8 cellular contexts compared by ENCODE assay signal in genomic region chr17:38454528-38454927, GRCh38. TPM values are rescaled to one million over a fixed set of nuclear protein-coding genes. Genes with fewer than 3 reads are reported as not detected.
DNase-seq lines count a peak whose midpoint lies in the region; ATAC-seq and TF ChIP-seq lines count a peak whose summit lies in the region.

No MANE protein-coding gene starts in this region.

- H3K4me3 Mint-ChIP-seq in Calu3 (ENCODE audit: low read depth, unreplicated experiment) = peak overlapping the region; percentile 85
- H3K4me3 Mint-ChIP-seq in nephron = peak overlapping the region; percentile 80 to 88 (median 84)
- no peak overlapping the region for H3K4me3 Mint-ChIP-seq in activated CD8-positive, alpha-beta T cell treated with anti-CD3 and anti-CD28 coated beads, Interleukin-2, amount 10 ng/mL, durations not matched to agents 7 days and 5 days
- H3K4me3 Mint-ChIP-seq in stimulated activated naive B cell treated with anti-CD40 and anti-IgM and Interleukin-4, amounts not matched to agents 10 μg/mL and 1 μg/mL and 100 μg/mL, for 72 hours = no peak overlapping the region

- peak; percentile 97 for DNase-seq in Calu3
- peak; percentile 67 to 68 for DNase-seq in SJCRH30
- peak; percentile 81 for DNase-seq in fibroblast of peridontal ligament (ENCODE audit: extremely low read depth)
- no peak for DNase-seq in activated CD8-positive, alpha-beta T cell treated with anti-CD3 and anti-CD28 coated beads, Interleukin-2, amount 10 ng/mL, durations not matched to agents 7 days and 5 days
- DNase-seq in stimulated activated naive B cell treated with anti-CD40 and anti-IgM and Interleukin-4, amounts not matched to agents 10 μg/mL and 1 μg/mL and 100 μg/mL, for 72 hours = no peak
- DNase-seq in stimulated activated CD4-positive, alpha-beta T cell treated with anti-CD3 and anti-CD28 coated beads, Interleukin-15, amount 100 ng/mL, for 24 hours = no peak
- no peak for DNase-seq in RKO (ENCODE audit: low spot score)

- peak overlapping the region; percentile 60 for H3K4me3 ChIP-seq in SJCRH30

- peak overlapping the region; percentile 91 for H3K27ac ChIP-seq in SJCRH30

- H3K27ac Mint-ChIP-seq in Calu3 (ENCODE audit: unreplicated experiment) = peak overlapping the region; percentile 53
- peak overlapping the region; percentile 65 to 87 (median 77) for H3K27ac Mint-ChIP-seq in nephron
- H3K27ac Mint-ChIP-seq in activated CD8-positive, alpha-beta T cell treated with anti-CD3 and anti-CD28 coated beads, Interleukin-2, amount 10 ng/mL, durations not matched to agents 7 days and 5 days = no peak overlapping the region
- H3K27ac Mint-ChIP-seq in stimulated activated naive B cell treated with anti-CD40 and anti-IgM and Interleukin-4, amounts not matched to agents 10 μg/mL and 1 μg/mL and 100 μg/mL, for 72 hours = no peak overlapping the region

- peaks cover 63% of the 10 kb centered on the region for H3K4me1 ChIP-seq in SJCRH30

- H3K4me1 Mint-ChIP-seq in Calu3 (ENCODE audit: low read depth, unreplicated experiment) (peaks cover 61% of the 10 kb centered on the region), nephron (peaks cover 71% of the 10 kb centered on the region)
- H3K4me1 Mint-ChIP-seq in activated CD8-positive, alpha-beta T cell treated with anti-CD3 and anti-CD28 coated beads, Interleukin-2, amount 10 ng/mL, durations not matched to agents 7 days and 5 days (ENCODE audit: low read depth) = peaks cover 13% of the 10 kb centered on the region
- peaks cover 10 to 19% of the 10 kb centered on the region in 2 donors for H3K4me1 Mint-ChIP-seq in stimulated activated naive B cell treated with anti-CD40 and anti-IgM and Interleukin-4, amounts not matched to agents 10 μg/mL and 1 μg/mL and 100 μg/mL, for 72 hours

- H3K27me3 ChIP-seq in SJCRH30 = no peaks in the 10 kb centered on the region

- POLR2A ChIA-PET in activated CD8-positive, alpha-beta T cell treated with anti-CD3 and anti-CD28 coated beads, Interleukin-2, amount 10 ng/mL, durations not matched to agents 7 days and 5 days (lab: Charles Lee) = no interaction called here

- H3K9me3 ChIP-seq in SJCRH30 (replicated peaks) = no peaks in the 10 kb centered on the region

- H3K36me3 ChIP-seq in SJCRH30 = peaks cover 6% of the 10 kb centered on the region

- TF ChIP-seq CTCF in Calu3 (IDR thresholded peaks at IDR 0.05; ENCODE audit: unreplicated experiment) (no peak), nephron (IDR thresholded peaks at IDR 0.05; ENCODE audit: unreplicated experiment in 3 of 3) (no peak)

- H3K9me3 Mint-ChIP-seq in Calu3 (ENCODE audit: low read depth, unreplicated experiment) = no peaks in the 10 kb centered on the region
- no peaks in the 10 kb centered on the region for H3K9me3 Mint-ChIP-seq in nephron
- H3K9me3 Mint-ChIP-seq in activated CD8-positive, alpha-beta T cell treated with anti-CD3 and anti-CD28 coated beads, Interleukin-2, amount 10 ng/mL, durations not matched to agents 7 days and 5 days (ENCODE audit: insufficient read depth) = no peaks in the 10 kb centered on the region
- H3K9me3 Mint-ChIP-seq in stimulated activated naive B cell treated with anti-CD40 and anti-IgM and Interleukin-4, amounts not matched to agents 10 μg/mL and 1 μg/mL and 100 μg/mL, for 72 hours = no peaks in the 10 kb centered on the region

- H3K27me3 Mint-ChIP-seq in Calu3 (ENCODE audit: unreplicated experiment) (peaks cover 29% of the 10 kb centered on the region), nephron (ENCODE audit: low read depth) (peaks cover 25% of the 10 kb centered on the region)
- peaks cover 40% of the 10 kb centered on the region for H3K27me3 Mint-ChIP-seq in activated CD8-positive, alpha-beta T cell treated with anti-CD3 and anti-CD28 coated beads, Interleukin-2, amount 10 ng/mL, durations not matched to agents 7 days and 5 days (ENCODE audit: low read depth)
- peaks cover 52 to 58% of the 10 kb centered on the region in 2 donors for H3K27me3 Mint-ChIP-seq in stimulated activated naive B cell treated with anti-CD40 and anti-IgM and Interleukin-4, amounts not matched to agents 10 μg/mL and 1 μg/mL and 100 μg/mL, for 72 hours

- ATAC-seq in activated CD8-positive, alpha-beta T cell treated with anti-CD3 and anti-CD28 coated beads, Interleukin-2, amount 10 ng/mL, durations not matched to agents 7 days and 5 days = no peak
- ATAC-seq in stimulated activated naive B cell treated with anti-CD40 and anti-IgM and Interleukin-4, amounts not matched to agents 10 μg/mL and 1 μg/mL and 100 μg/mL, for 72 hours (replicated peaks) = no peak

- H3K36me3 Mint-ChIP-seq in Calu3 (ENCODE audit: insufficient read depth, unreplicated experiment) (peaks cover 53% of the 10 kb centered on the region), nephron (ENCODE audit: low read depth) (no peaks in the 10 kb centered on the region)
- H3K36me3 Mint-ChIP-seq in activated CD8-positive, alpha-beta T cell treated with anti-CD3 and anti-CD28 coated beads, Interleukin-2, amount 10 ng/mL, durations not matched to agents 7 days and 5 days (ENCODE audit: low read depth) = no peaks in the 10 kb centered on the region
- peaks cover 0 to 1% of the 10 kb centered on the region in 2 donors for H3K36me3 Mint-ChIP-seq in stimulated activated naive B cell treated with anti-CD40 and anti-IgM and Interleukin-4, amounts not matched to agents 10 μg/mL and 1 μg/mL and 100 μg/mL, for 72 hours

- CTCF ChIA-PET in Calu3 (lab: Charles Lee) = interaction anchor here (0.7 to 2.3 kb wide), 7 partner anchors 11 to 213 kb away, joined by 3 to 9 read pairs (median 4); partner anchors contain the start of gene SOCS7
- CTCF ChIA-PET in activated CD8-positive, alpha-beta T cell treated with anti-CD3 and anti-CD28 coated beads, Interleukin-2, amount 10 ng/mL, durations not matched to agents 7 days and 5 days (lab: Charles Lee) = no interaction called here

- intact Hi-C loops in Calu3 (cut with micrococcal nuclease; ENCODE audit: unreplicated experiment) = no loop called here

- no TSS peak for BruUV-seq in Calu3 (replicated peaks; lab: Mats Ljungman, UMichigan)

RNA-seq across cellular contexts. Expression of gene ARHGAP23, which starts 26.3 kb away (rescaled TPM):
- total RNA-seq in Calu3 (2022) = 140 and 304 TPM in 2 replicates
- total RNA-seq in SJCRH30 (2014; rRNA removed; shearing (Covaris generic)) = 35.7 and 37.9 TPM in 2 replicates
- total RNA-seq in activated CD8-positive, alpha-beta T cell treated with anti-CD3 and anti-CD28 coated beads, Interleukin-2, amount 10 ng/mL, durations not matched to agents 7 days and 5 days = under 1 TPM; 0.24 to 0.47 TPM

Comparison
In these comparisons a context has a peak if more than half of its experiments do, and no peak if none do; other contexts are left out.
1. DNase-seq: peak in Calu3 (single experiment), SJCRH30 (2 of 2) and fibroblast of peridontal ligament (single experiment); none in activated CD8-positive, alpha-beta T cell treated with anti-CD3 and anti-CD28 coated beads, Interleukin-2, amount 10 ng/mL, durations not matched to agents 7 days and 5 days (single experiment), stimulated activated naive B cell treated with anti-CD40 and anti-IgM and Interleukin-4, amounts not matched to agents 10 μg/mL and 1 μg/mL and 100 μg/mL, for 72 hours (single experiment), stimulated activated CD4-positive, alpha-beta T cell treated with anti-CD3 and anti-CD28 coated beads, Interleukin-15, amount 100 ng/mL, for 24 hours (single experiment) and RKO (single experiment).
2. H3K27ac Mint-ChIP-seq: peak in Calu3 (single experiment) and nephron (3 of 3); none in activated CD8-positive, alpha-beta T cell treated with anti-CD3 and anti-CD28 coated beads, Interleukin-2, amount 10 ng/mL, durations not matched to agents 7 days and 5 days (single experiment) and stimulated activated naive B cell treated with anti-CD40 and anti-IgM and Interleukin-4, amounts not matched to agents 10 μg/mL and 1 μg/mL and 100 μg/mL, for 72 hours (single experiment).
3. H3K4me3 Mint-ChIP-seq: peak in Calu3 (single experiment) and nephron (3 of 3); none in activated CD8-positive, alpha-beta T cell treated with anti-CD3 and anti-CD28 coated beads, Interleukin-2, amount 10 ng/mL, durations not matched to agents 7 days and 5 days (single experiment) and stimulated activated naive B cell treated with anti-CD40 and anti-IgM and Interleukin-4, amounts not matched to agents 10 μg/mL and 1 μg/mL and 100 μg/mL, for 72 hours (0 of 2).
4. RNA of gene ARHGAP23, which starts 26.3 kb away (total RNA-seq): 140 to 304 TPM in Calu3 and 35.7 to 37.9 TPM in SJCRH30; 0.24 to 0.47 TPM in activated CD8-positive, alpha-beta T cell treated with anti-CD3 and anti-CD28 coated beads, Interleukin-2, amount 10 ng/mL, durations not matched to agents 7 days and 5 days; every median in the first group is over 10 times any median in the second.